In the genomic region with DNA sequence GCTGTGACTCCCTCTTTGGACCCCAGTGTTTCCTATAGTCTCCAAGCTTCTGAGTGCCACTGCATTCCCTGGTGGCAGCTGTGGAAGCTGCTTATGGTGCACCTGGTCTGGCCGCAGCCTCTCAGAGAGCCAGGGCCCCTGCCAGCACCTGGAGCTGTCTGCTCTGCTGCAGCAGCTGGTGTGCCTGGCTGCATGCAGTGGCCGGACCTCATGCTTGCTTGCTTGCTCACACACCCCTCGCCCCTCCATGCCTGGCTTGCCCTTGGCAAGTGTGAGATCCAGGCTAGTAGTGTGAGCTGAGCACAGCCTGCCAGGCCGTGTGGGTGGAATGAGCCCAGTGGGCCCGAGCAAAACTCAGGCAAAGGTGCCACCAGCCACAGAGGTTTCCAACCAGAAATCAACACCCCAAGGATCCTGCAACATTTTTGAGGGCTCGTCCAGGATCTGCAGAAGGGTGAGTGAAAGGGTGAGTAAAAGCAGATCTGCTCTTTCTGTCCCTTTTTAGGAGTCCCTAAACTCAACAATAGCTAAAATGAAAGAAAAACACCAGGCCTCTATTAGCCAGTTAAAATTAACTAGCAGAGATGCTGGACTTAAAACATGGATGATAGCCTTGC, we compare ENCODE assay signal across 22 cellular contexts. TPM values are rescaled to one million over a fixed set of nuclear protein-coding genes. Genes with fewer than 3 reads are reported as not detected.
DNase-seq lines count a peak whose midpoint lies in the region; TF ChIP-seq lines count a peak whose summit lies in the region.
"Had no signal": no experiment of that assay in that cellular context is flagged by ENCODE, and none has a peak within 500 bp of the region (broad histone marks: within the 10 kb centered on the region; RNA-seq: fewer than 3 reads in every experiment).

No MANE protein-coding gene starts in this region.

- 74% methylated on average over 5 of the region's 6 CpGs for WGBS in mesenchymal stem cell

- TF ChIP-seq CTCF in SU-DHL-6 (IDR thresholded peaks at IDR 0.05; ENCODE audit: insufficient read depth, low read length, poor library complexity, severe bottlenecking) (no peak), osteoblast (IDR thresholded peaks at IDR 0.05; ENCODE audit: extremely low read depth, low read depth, low read length) (no peak), GM13977 (IDR thresholded peaks at IDR 0.05; ENCODE audit: extremely low read depth, insufficient read depth, missing control alignments) (no peak)

- H2AFZ ChIP-seq in SU-DHL-6 (ENCODE audit: low read depth, low read length, severe bottlenecking) (no peak overlapping the region), mesenchymal stem cell (ENCODE audit: low read depth, low read length) (no peak overlapping the region), osteoblast (ENCODE audit: low read length) (no peak overlapping the region)

- H3K27me3 ChIP-seq in BLaER1, result no peaks in the 10 kb centered on the region
- no peaks in the 10 kb centered on the region for H3K27me3 ChIP-seq in SU-DHL-6 (ENCODE audit: low read length)
- H3K27me3 ChIP-seq in mesenchymal stem cell (ENCODE audit: control insufficient read depth in 1 of 2, insufficient read depth in 1 of 2, low read length in 2 of 2), result no peaks in the 10 kb centered on the region
- no peaks in the 10 kb centered on the region for H3K27me3 ChIP-seq in osteoblast (ENCODE audit: insufficient read depth, low read length)

- H3K79me1 ChIP-seq in mesenchymal stem cell (replicated peaks; ENCODE audit: low read length, poor library complexity, severe bottlenecking), result no peaks in the 10 kb centered on the region

- no peak overlapping the region for H3K27ac ChIP-seq in BLaER1
- no peak overlapping the region for H3K27ac ChIP-seq in SU-DHL-6 (ENCODE audit: low read depth, low read length)
- H3K27ac ChIP-seq in mesenchymal stem cell (ENCODE audit: low read length, poor library complexity, severe bottlenecking), result no peak overlapping the region
- H3K27ac ChIP-seq in osteoblast (ENCODE audit: low read depth, low read length), result no peak overlapping the region
- H3K27ac ChIP-seq: HL-60 had no signal

- no peak overlapping the region for H2BK15ac ChIP-seq in mesenchymal stem cell (ENCODE audit: low read depth, poor library complexity, severe bottlenecking)

- H3K79me2 ChIP-seq in SU-DHL-6 (ENCODE audit: insufficient read depth, low read length) (no peaks in the 10 kb centered on the region), osteoblast (ENCODE audit: insufficient read depth, low read length) (no peaks in the 10 kb centered on the region)

- H3K4me2 ChIP-seq in BLaER1 (no peak overlapping the region), SU-DHL-6 (ENCODE audit: low read depth, low read length, poor library complexity, severe bottlenecking) (no peak overlapping the region), mesenchymal stem cell (ENCODE audit: low read length, poor library complexity, severe bottlenecking) (no peak overlapping the region), osteoblast (ENCODE audit: insufficient read depth, low read length) (no peak overlapping the region)

- no peak overlapping the region for H2BK12ac ChIP-seq in mesenchymal stem cell (ENCODE audit: low read length in 2 of 2)

- no peaks in the 10 kb centered on the region for H3K9me2 ChIP-seq in SU-DHL-6 (replicated peaks; ENCODE audit: insufficient read depth, low read length)

- H3K9me3 ChIP-seq in BLaER1 (peaks cover 93% of the 10 kb centered on the region), SU-DHL-6 (ENCODE audit: insufficient read depth, low read length) (peaks cover 36% of the 10 kb centered on the region; the same call in 1 of the 2 replicates), mesenchymal stem cell (ENCODE audit: control insufficient read depth, low read length) (peaks cover 35% of the 10 kb centered on the region), osteoblast (ENCODE audit: low read depth, low read length) (peaks cover 20% of the 10 kb centered on the region)

- H2BK5ac ChIP-seq in mesenchymal stem cell (ENCODE audit: low read depth, low read length, poor library complexity, severe bottlenecking), result no peak overlapping the region

- no peak overlapping the region for H3K23ac ChIP-seq in mesenchymal stem cell (ENCODE audit: low read length in 2 of 2)

- H3F3A ChIP-seq in SU-DHL-6 (ENCODE audit: insufficient read depth), result no peaks in the 10 kb centered on the region

- H4K20me1 ChIP-seq in BLaER1, result no peaks in the 10 kb centered on the region
- no peaks in the 10 kb centered on the region for H4K20me1 ChIP-seq in SU-DHL-6 (ENCODE audit: low read depth, low read length)
- no peaks in the 10 kb centered on the region for H4K20me1 ChIP-seq in osteoblast (ENCODE audit: insufficient read depth, low read length)

- no peak overlapping the region for H2AK5ac ChIP-seq in mesenchymal stem cell (ENCODE audit: low read length, severe bottlenecking)

- H3K4me1 ChIP-seq in BLaER1 (no peaks in the 10 kb centered on the region), mesenchymal stem cell (ENCODE audit: control insufficient read depth, insufficient read depth, low read depth, low read length) (no peaks in the 10 kb centered on the region), osteoblast (ENCODE audit: insufficient read depth, low read length) (no peaks in the 10 kb centered on the region)

- DNase-seq in Caki2 (ENCODE audit: low read depth) (peak; percentile 22), mesenchymal stem cell (peak; percentile 27), osteoblast (ENCODE audit: insufficient read length, low spot score, missing footprints) (no peak), NCI-H345 (lab: John Stamatoyannopoulos, UW) (no peak), GM13977 (ENCODE audit: low spot score) (no peak)
- DNase-seq: AML-193; CD4-positive, CD25-positive, alpha-beta regulatory T cell; COR-L47; DMS79; H7; IMR-90; NCI-H1417 treated with DMSO at 0.1 percent for 48 hours; NCI-H1930; NCI-H226; NCI-H526; SW 1271 had no signal

- H3K4me3 ChIP-seq in BLaER1, result peak overlapping the region; percentile 22; the same call in 1 of the 2 replicates
- H3K4me3 ChIP-seq in SU-DHL-6 (ENCODE audit: insufficient read depth, low read length, poor library complexity, severe bottlenecking), result peak overlapping the region; percentile 22
- H3K4me3 ChIP-seq in mesenchymal stem cell (ENCODE audit: insufficient read depth in 1 of 2, low read depth in 1 of 2, low read length in 2 of 2), result no peak overlapping the region
- no peak overlapping the region for H3K4me3 ChIP-seq in osteoblast (ENCODE audit: insufficient read depth, low read length)

- H3K4ac ChIP-seq in mesenchymal stem cell (ENCODE audit: low read depth in 1 of 2, low read length in 2 of 2), result no peak overlapping the region

- no peak overlapping the region for H3K18ac ChIP-seq in mesenchymal stem cell (ENCODE audit: low read depth in 1 of 2, low read length in 2 of 2)

- no peak overlapping the region for H4K91ac ChIP-seq in mesenchymal stem cell (ENCODE audit: low read length)

- in situ Hi-C loops in Caki2 (cut with HindIII; ENCODE audit: low pct_unique_long_range_greater_than_20kb, low sequenced_read_pairs) (no loop called here), GM13977 (cut with MboI; ENCODE audit: low pct_unique_long_range_greater_than_20kb, low sequenced_read_pairs, unreplicated experiment) (no loop called here)

- H2BK120ac ChIP-seq in mesenchymal stem cell (ENCODE audit: low read depth, low read length), result no peak overlapping the region

- no peak overlapping the region for H3K9ac ChIP-seq in BLaER1
- H3K9ac ChIP-seq in SU-DHL-6 (ENCODE audit: low read length), result no peak overlapping the region
- H3K9ac ChIP-seq in mesenchymal stem cell (ENCODE audit: low read length), result no peak overlapping the region

- H3K36me3 ChIP-seq in BLaER1 (no peaks in the 10 kb centered on the region), SU-DHL-6 (ENCODE audit: low read length) (no peaks in the 10 kb centered on the region), mesenchymal stem cell (ENCODE audit: control insufficient read depth in 1 of 2, insufficient read depth in 2 of 2, low read depth in 1 of 2, low read length in 2 of 2) (no peaks in the 10 kb centered on the region), osteoblast (ENCODE audit: insufficient read depth, low read length) (no peaks in the 10 kb centered on the region)

- H3K14ac ChIP-seq in mesenchymal stem cell (ENCODE audit: low read length in 2 of 2), result no peak overlapping the region

- no peak overlapping the region for H4K8ac ChIP-seq in mesenchymal stem cell (ENCODE audit: low read length)

RNA-seq across cellular contexts. Expression of gene MLLT1, which starts 7.6 kb away (rescaled TPM):
- 2.2 TPM in 2 replicates for total RNA-seq in Caki2 (2014; rRNA removed; shearing (Covaris generic); ENCODE audit: low replicate concordance)
- 49.5 TPM for polyA plus RNA-seq in mesenchymal stem cell (2013, experiment 1 of 2)
- polyA plus RNA-seq in mesenchymal stem cell (2013, experiment 2 of 2), result 48.1 TPM
- total RNA-seq in osteoblast, result 14.7 and 15.9 TPM in 2 replicates

RNA-seq across cellular contexts. Expression of gene ACER1, which starts 46.0 kb away (rescaled TPM):
- total RNA-seq in Caki2 (2014; rRNA removed; shearing (Covaris generic); ENCODE audit: low replicate concordance), result not detected in 2 replicates
- 0.03 TPM for polyA plus RNA-seq in mesenchymal stem cell (2013, experiment 1 of 2)
- polyA plus RNA-seq in mesenchymal stem cell (2013, experiment 2 of 2), result not detected
- under 0.01 TPM in 1 of 2 replicates, not detected in the other for total RNA-seq in osteoblast
- total RNA-seq: H7, HT1080, IMR-90, M059J, SK-MEL-5 had no signal
- polyA plus RNA-seq: IMR-90 had no signal

Comparison
In these comparisons a context has a peak if more than half of its experiments do, and no peak if none do; other contexts are left out.
1. H3K4me3 ChIP-seq: peak in BLaER1 (single experiment) and SU-DHL-6 (single experiment); none in mesenchymal stem cell (0 of 2) and osteoblast (single experiment).
2. DNase-seq: peak in Caki2 (single experiment) and mesenchymal stem cell (single experiment); none in osteoblast (single experiment), NCI-H345 (single experiment) and GM13977 (single experiment).